In the genomic region with DNA sequence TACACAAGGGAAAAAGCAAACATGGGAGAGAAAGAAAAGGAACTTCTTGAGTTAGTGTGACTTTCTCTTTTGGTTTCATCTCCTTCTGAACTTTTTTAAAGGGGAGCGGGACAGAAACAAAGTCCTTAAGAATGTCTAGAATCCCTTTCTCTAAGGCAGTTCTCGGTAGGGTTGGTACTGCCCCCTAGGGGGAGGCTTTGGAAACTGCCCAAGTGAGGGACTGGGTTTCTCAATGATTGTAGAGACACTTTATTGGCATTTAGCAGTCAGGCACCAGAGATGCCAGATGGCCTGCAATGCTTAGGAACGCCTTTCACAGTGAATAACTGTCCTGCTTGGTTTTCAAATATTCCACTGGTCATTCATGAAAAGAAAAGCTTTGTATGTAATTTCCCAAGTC, we compare ENCODE assay signal across 8 cellular contexts.
DNase-seq lines count a peak whose midpoint lies in the region; ATAC-seq, FAIRE-seq and TF ChIP-seq lines count a peak whose summit lies in the region.

No MANE protein-coding gene starts in this region.

- H3K36me3 Mint-ChIP-seq in stimulated activated memory B cell treated with anti-CD40 and anti-IgM and Interleukin-4, amounts not matched to agents 10 μg/mL and 1 μg/mL and 100 μg/mL, for 72 hours, result no peaks in the 10 kb centered on the region

- H3K27ac Mint-ChIP-seq in stimulated activated memory B cell treated with anti-CD40 and anti-IgM and Interleukin-4, amounts not matched to agents 10 μg/mL and 1 μg/mL and 100 μg/mL, for 72 hours, result no peak overlapping the region

- no peaks in the 10 kb centered on the region for H3K9me3 Mint-ChIP-seq in stimulated activated memory B cell treated with anti-CD40 and anti-IgM and Interleukin-4, amounts not matched to agents 10 μg/mL and 1 μg/mL and 100 μg/mL, for 72 hours

- no peaks in the 10 kb centered on the region for H3K27me3 Mint-ChIP-seq in stimulated activated memory B cell treated with anti-CD40 and anti-IgM and Interleukin-4, amounts not matched to agents 10 μg/mL and 1 μg/mL and 100 μg/mL, for 72 hours

- H3K36me3 ChIP-seq in H7 (replicated peaks; ENCODE audit: control insufficient read depth, insufficient read depth, low read length) (no peaks in the 10 kb centered on the region), kidney (ENCODE audit: control insufficient read depth in 1 of 2, insufficient read depth in 2 of 2, low read length in 2 of 2) (peaks cover 3 to 9% of the 10 kb centered on the region in 2 donors)

- no peaks in the 10 kb centered on the region for H3K9me3 ChIP-seq in kidney (ENCODE audit: control insufficient read depth in 1 of 2, low read length in 2 of 2)

- no peak overlapping the region for H3K9ac ChIP-seq in kidney (ENCODE audit: low read length in 2 of 2)

- H3K27me3 ChIP-seq in H7 (ENCODE audit: control insufficient read depth, insufficient read depth, low read length), result no peaks in the 10 kb centered on the region

- no peak for FAIRE-seq in kidney (lab: Jason Lieb, UNC)

- intact Hi-C loops in kidney (cut with DNase I), result no loop called here

- H3K4me3 ChIP-seq in H7 (ENCODE audit: insufficient read depth, low read depth, low read length) (no peak overlapping the region), epithelial cell of esophagus (ENCODE audit: low read length) (no peak overlapping the region), kidney (ENCODE audit: low read length in 2 of 2) (no peak overlapping the region)

- H3K4me3 Mint-ChIP-seq in stimulated activated memory B cell treated with anti-CD40 and anti-IgM and Interleukin-4, amounts not matched to agents 10 μg/mL and 1 μg/mL and 100 μg/mL, for 72 hours, result no peak overlapping the region

- H3K4me1 Mint-ChIP-seq in stimulated activated memory B cell treated with anti-CD40 and anti-IgM and Interleukin-4, amounts not matched to agents 10 μg/mL and 1 μg/mL and 100 μg/mL, for 72 hours, result no peaks in the 10 kb centered on the region

- peak; percentile 66 for TF ChIP-seq CTCF in epithelial cell of esophagus (IDR thresholded peaks at IDR 0.05; ENCODE audit: insufficient read depth, low read depth, low read length, missing control alignments)
- TF ChIP-seq CTCF in kidney (IDR thresholded peaks at IDR 0.05; ENCODE audit: borderline replicate concordance, extremely low read depth, insufficient read depth), result no peak

- no peak for ATAC-seq in stimulated activated naive CD8-positive, alpha-beta T cell treated with anti-CD3 and anti-CD28 coated beads, Interleukin-15, Interleukin-2, amounts not matched to agents 100 U/mL and 50 U/mL, for 24 hours
- no peak for ATAC-seq in stimulated activated memory B cell treated with anti-CD40 and anti-IgM and Interleukin-4, amounts not matched to agents 10 μg/mL and 1 μg/mL and 100 μg/mL, for 72 hours

- DNase-seq in SKM-1 treated with dmso at 0.1 percent for 144 hours (lab: John Stamatoyannopoulos, UW; ENCODE audit: unreplicated experiment) (peak; percentile 29), SKM-1 (lab: John Stamatoyannopoulos, UW; ENCODE audit: unreplicated experiment) (no peak), H7 (peak; percentile 30), NCI-H69 (lab: John Stamatoyannopoulos, UW) (peak; percentile 83), epithelial cell of esophagus (ENCODE audit: low read depth) (peak; percentile 59), kidney (no peak)
- DNase-seq in stimulated activated naive CD8-positive, alpha-beta T cell treated with anti-CD3 and anti-CD28 coated beads, Interleukin-15, Interleukin-2, amounts not matched to agents 100 U/mL and 50 U/mL, for 24 hours, result peak; percentile 19

- no peak overlapping the region for H3K27ac ChIP-seq in kidney (ENCODE audit: low read depth in 2 of 2, low read length in 2 of 2)

- peaks cover 2 to 6% of the 10 kb centered on the region in 2 donors for H3K4me1 ChIP-seq in kidney (ENCODE audit: control insufficient read depth in 1 of 2, insufficient read depth in 1 of 2, low read depth in 1 of 2, low read length in 2 of 2)

Comparison
In these comparisons a context has a peak if more than half of its experiments do, and no peak if none do; other contexts are left out.
1. DNase-seq: peak in SKM-1 treated with dmso at 0.1 percent for 144 hours (single experiment), H7 (single experiment), NCI-H69 (single experiment), epithelial cell of esophagus (single experiment) and stimulated activated naive CD8-positive, alpha-beta T cell treated with anti-CD3 and anti-CD28 coated beads, Interleukin-15, Interleukin-2, amounts not matched to agents 100 U/mL and 50 U/mL, for 24 hours (single experiment); none in SKM-1 (single experiment) and kidney (single experiment).